In the genomic region with DNA sequence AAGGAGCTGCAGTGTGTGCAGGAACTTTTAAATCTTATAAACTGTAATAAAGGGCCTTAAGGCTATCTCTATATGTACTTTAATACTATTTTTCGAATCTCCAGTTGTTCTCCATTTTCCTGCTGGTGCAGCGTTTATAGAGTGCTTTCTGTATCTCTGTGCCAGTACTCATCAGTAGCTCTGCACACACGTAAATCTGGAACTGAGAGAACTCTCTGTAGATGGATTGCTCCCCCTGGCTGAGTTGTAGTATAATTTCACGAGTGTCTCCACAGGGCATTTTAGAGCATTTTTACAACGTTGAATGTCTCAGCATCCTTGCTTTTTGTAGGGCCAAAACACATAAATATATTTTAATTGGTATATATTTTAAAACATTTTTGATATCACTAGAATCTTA, we compare ENCODE assay signal across 7 cellular contexts.
DNase-seq lines count a peak whose midpoint lies in the region; ATAC-seq and TF ChIP-seq lines count a peak whose summit lies in the region.

No MANE protein-coding gene starts in this region.

- ATAC-seq in GM21786 (IDR thresholded peaks at IDR 0.05; ENCODE audit: unreplicated experiment) (peak; percentile 70), esophagus mucosa (no peak)

- TF ChIP-seq CTCF in VCaP (conservative IDR thresholded peaks at IDR 0.05) (peak; percentile 72), liver (IDR thresholded peaks at IDR 0.05; ENCODE audit: low read depth, low read length, missing input control) (peak; percentile 20)

- no peaks in the 10 kb centered on the region for H3K9me3 ChIP-seq in liver (ENCODE audit: control insufficient read depth in 4 of 4, low read length in 3 of 4)

- WGBS in liver, result 18% methylated on average over 5 of the region's 5 CpGs

- DNase-seq in NCI-H1436 treated with DMSO at 0.1 percent for 48 hours (lab: John Stamatoyannopoulos, UW), result peak; percentile 48
- DNase-seq in SIG-M5 treated with dmso at 0.1 percent for 504 hours (lab: John Stamatoyannopoulos, UW; ENCODE audit: unreplicated experiment), result no peak
- no peak for DNase-seq in stimulated activated CD4-positive, alpha-beta T cell treated with anti-CD3 and anti-CD28 coated beads, Interleukin-2, amount 100 ng/mL, for 48 hours

- no peaks in the 10 kb centered on the region for H3K36me3 ChIP-seq in liver (ENCODE audit: control insufficient read depth in 4 of 4, insufficient read depth in 3 of 4, low read depth in 1 of 4, low read length in 3 of 4)

- H3K27ac ChIP-seq in VCaP, result no peak overlapping the region
- no peak overlapping the region for H3K27ac ChIP-seq in liver (ENCODE audit: low read depth in 1 of 2, low read length in 2 of 2)

- peak; percentile 54 to 58 for TF ChIP-seq RAD21 in liver (IDR thresholded peaks at IDR 0.05)

- peaks cover 0 to 6% (median 0%) of the 10 kb centered on the region in 4 donors for H3K27me3 ChIP-seq in liver (ENCODE audit: control insufficient read depth in 4 of 4, insufficient read depth in 4 of 4, low read length in 3 of 4)

- no peak overlapping the region for H3K9ac ChIP-seq in liver (ENCODE audit: low read depth in 1 of 2, low read length in 2 of 2)

- no peaks in the 10 kb centered on the region for H3K4me1 ChIP-seq in liver (ENCODE audit: control insufficient read depth in 4 of 4, insufficient read depth in 4 of 4, low read length in 3 of 4)

- no peak overlapping the region for H3K4me3 ChIP-seq in liver (ENCODE audit: low read depth in 1 of 3, low read length in 3 of 3)

TF ChIP-seq in liver, 16 proteins besides CTCF, POLR2A, EP300 and RAD21:
- no peak for TF ChIP-seq YY1 (IDR thresholded peaks at IDR 0.05)
- TF ChIP-seq RXRA (IDR thresholded peaks at IDR 0.05), result no peak
- TF ChIP-seq, protein P1, sequence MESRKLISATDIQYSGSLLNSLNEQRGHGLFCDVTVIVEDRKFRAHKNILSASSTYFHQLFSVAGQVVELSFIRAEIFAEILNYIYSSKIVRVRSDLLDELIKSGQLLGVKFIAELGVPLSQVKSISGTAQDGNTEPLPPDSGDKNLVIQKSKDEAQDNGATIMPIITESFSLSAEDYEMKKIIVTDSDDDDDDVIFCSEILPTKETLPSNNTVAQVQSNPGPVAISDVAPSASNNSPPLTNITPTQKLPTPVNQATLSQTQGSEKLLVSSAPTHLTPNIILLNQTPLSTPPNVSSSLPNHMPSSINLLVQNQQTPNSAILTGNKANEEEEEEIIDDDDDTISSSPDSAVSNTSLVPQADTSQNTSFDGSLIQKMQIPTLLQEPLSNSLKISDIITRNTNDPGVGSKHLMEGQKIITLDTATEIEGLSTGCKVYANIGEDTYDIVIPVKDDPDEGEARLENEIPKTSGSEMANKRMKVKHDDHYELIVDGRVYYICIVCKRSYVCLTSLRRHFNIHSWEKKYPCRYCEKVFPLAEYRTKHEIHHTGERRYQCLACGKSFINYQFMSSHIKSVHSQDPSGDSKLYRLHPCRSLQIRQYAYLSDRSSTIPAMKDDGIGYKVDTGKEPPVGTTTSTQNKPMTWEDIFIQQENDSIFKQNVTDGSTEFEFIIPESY (IDR thresholded peaks at IDR 0.05), result no peak
- no peak for TF ChIP-seq TAF1 (conservative IDR thresholded peaks at IDR 0.05)
- no peak for TF ChIP-seq JUND (IDR thresholded peaks at IDR 0.05)
- TF ChIP-seq EGR1 (IDR thresholded peaks at IDR 0.05; ENCODE audit: low read depth in 2 of 2), result no peak
- TF ChIP-seq, protein P2, sequence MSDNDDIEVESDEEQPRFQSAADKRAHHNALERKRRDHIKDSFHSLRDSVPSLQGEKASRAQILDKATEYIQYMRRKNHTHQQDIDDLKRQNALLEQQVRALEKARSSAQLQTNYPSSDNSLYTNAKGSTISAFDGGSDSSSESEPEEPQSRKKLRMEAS (IDR thresholded peaks at IDR 0.05), result no peak
- TF ChIP-seq FOXA2 (IDR thresholded peaks at IDR 0.05), result no peak
- no peak for TF ChIP-seq HNF4A (conservative IDR thresholded peaks at IDR 0.05)
- TF ChIP-seq, protein P3, sequence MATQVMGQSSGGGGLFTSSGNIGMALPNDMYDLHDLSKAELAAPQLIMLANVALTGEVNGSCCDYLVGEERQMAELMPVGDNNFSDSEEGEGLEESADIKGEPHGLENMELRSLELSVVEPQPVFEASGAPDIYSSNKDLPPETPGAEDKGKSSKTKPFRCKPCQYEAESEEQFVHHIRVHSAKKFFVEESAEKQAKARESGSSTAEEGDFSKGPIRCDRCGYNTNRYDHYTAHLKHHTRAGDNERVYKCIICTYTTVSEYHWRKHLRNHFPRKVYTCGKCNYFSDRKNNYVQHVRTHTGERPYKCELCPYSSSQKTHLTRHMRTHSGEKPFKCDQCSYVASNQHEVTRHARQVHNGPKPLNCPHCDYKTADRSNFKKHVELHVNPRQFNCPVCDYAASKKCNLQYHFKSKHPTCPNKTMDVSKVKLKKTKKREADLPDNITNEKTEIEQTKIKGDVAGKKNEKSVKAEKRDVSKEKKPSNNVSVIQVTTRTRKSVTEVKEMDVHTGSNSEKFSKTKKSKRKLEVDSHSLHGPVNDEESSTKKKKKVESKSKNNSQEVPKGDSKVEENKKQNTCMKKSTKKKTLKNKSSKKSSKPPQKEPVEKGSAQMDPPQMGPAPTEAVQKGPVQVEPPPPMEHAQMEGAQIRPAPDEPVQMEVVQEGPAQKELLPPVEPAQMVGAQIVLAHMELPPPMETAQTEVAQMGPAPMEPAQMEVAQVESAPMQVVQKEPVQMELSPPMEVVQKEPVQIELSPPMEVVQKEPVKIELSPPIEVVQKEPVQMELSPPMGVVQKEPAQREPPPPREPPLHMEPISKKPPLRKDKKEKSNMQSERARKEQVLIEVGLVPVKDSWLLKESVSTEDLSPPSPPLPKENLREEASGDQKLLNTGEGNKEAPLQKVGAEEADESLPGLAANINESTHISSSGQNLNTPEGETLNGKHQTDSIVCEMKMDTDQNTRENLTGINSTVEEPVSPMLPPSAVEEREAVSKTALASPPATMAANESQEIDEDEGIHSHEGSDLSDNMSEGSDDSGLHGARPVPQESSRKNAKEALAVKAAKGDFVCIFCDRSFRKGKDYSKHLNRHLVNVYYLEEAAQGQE (IDR thresholded peaks at IDR 0.05), result no peak
- no peak for TF ChIP-seq SP1 (IDR thresholded peaks at IDR 0.05)
- TF ChIP-seq GABPA (IDR thresholded peaks at IDR 0.05 in 1 of 2, conservative IDR thresholded peaks at IDR 0.05 in 1 of 2), result no peak
- TF ChIP-seq NR2F2 (IDR thresholded peaks at IDR 0.05), result no peak
- TF ChIP-seq, protein P4, sequence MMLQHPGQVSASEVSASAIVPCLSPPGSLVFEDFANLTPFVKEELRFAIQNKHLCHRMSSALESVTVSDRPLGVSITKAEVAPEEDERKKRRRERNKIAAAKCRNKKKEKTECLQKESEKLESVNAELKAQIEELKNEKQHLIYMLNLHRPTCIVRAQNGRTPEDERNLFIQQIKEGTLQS (IDR thresholded peaks at IDR 0.05), result no peak
- TF ChIP-seq HNF4G (IDR thresholded peaks at IDR 0.05), result no peak
- no peak for TF ChIP-seq FOXA1 (IDR thresholded peaks at IDR 0.05)
